10 cellular contexts compared by ENCODE assay signal in the genomic region with DNA sequence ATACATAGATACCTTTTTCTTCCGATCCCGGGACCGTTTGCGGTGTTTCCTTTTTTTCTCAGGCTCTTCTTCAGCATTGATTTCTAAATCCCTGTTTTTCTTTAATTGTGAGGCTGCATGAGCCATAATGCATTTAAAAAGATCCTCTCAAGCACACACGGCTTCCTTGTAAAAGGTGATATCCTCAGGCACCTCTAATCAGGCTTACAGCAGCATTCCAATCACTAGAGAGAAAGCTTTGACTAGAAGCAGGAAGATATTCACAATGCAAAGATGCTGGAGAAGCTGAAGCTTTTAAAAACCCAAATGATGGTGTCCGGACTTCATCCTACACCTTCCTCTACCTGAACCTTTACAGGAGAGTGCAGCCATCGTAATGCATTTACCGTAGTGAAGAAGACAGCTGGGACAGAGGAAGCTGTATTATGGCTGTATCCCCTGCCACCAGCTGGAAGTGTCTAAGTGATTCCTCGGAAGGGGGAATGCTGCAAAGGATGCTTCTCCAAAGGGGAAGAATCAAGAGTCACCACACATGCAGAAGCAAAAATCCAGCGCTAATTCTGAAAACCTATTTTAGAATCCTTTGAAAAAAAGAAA. TPM values are rescaled to one million over a fixed set of nuclear protein-coding genes. Genes with fewer than 3 reads are reported as not detected.
DNase-seq lines count a peak whose midpoint lies in the region; ATAC-seq and TF ChIP-seq lines count a peak whose summit lies in the region.
"Had no signal": no experiment of that assay in that cellular context is flagged by ENCODE, and none has a peak within 500 bp of the region (broad histone marks: within the 10 kb centered on the region; RNA-seq: fewer than 3 reads in every experiment).

TSS of gene ANK3 (minus strand) at position 463 of the 597 bp plus-strand sequence. CDS start at position 126, 337 bp downstream.

- H3K4me2 ChIP-seq in SK-N-SH = no peak within 1 kb of the TSS

- H4K20me1 ChIP-seq in SK-N-SH (ENCODE audit: insufficient read depth) = no peaks in the 10 kb centered on the region

- H3K4me3 ChIP-seq in SK-N-SH (ENCODE audit: low read depth in 2 of 2, low read length in 1 of 2) = no peak within 1 kb of the TSS
- no peak within 1 kb of the TSS for H3K4me3 ChIP-seq in mucosa of descending colon
- H3K4me3 ChIP-seq in transverse colon = no peak within 1 kb of the TSS

- intact Hi-C loops in mucosa of descending colon (cut with DNase I, micrococcal nuclease) (no loop called here), transverse colon (cut with DNase I; ENCODE audit: low total_unique reads) (no loop called here)

- H3K4me1 ChIP-seq in SK-N-SH (ENCODE audit: control insufficient read depth in 1 of 2, insufficient read depth in 2 of 2, low read depth in 1 of 2, low read length in 1 of 2) (peaks cover 10 to 29% of the 10 kb centered on the region in 2 experiments; a peak in 3 of 4 replicates), mucosa of descending colon (ENCODE audit: low read depth) (peaks cover 8% of the 10 kb centered on the region), transverse colon (peaks cover 0 to 23% (median 6%) of the 10 kb centered on the region in 4 donors)

- TF ChIP-seq EP300 in SK-N-SH (IDR thresholded peaks at IDR 0.05; ENCODE audit: borderline replicate concordance in 1 of 2, low read depth in 1 of 2, low read length in 1 of 2) (no peak), transverse colon (IDR thresholded peaks at IDR 0.05; ENCODE audit: low read depth) (no peak)

- H3K36me3 ChIP-seq in SK-N-SH (replicated peaks in 1 of 2; ENCODE audit: control insufficient read depth in 1 of 2, insufficient read depth in 2 of 2, low read length in 1 of 2) (no peaks in the 10 kb centered on the region), mucosa of descending colon (ENCODE audit: low read depth) (no peaks in the 10 kb centered on the region), transverse colon (no peaks in the 10 kb centered on the region)

- ATAC-seq in SK-N-SH treated with all-trans-retinoic acid at 6 μM for 48 hours (no peak), mucosa of descending colon (no peak), GM21390 (IDR thresholded peaks at IDR 0.05; ENCODE audit: unreplicated experiment) (no peak), GM19452 (IDR thresholded peaks at IDR 0.05; ENCODE audit: unreplicated experiment) (no peak)
- ATAC-seq: Panc1 had no signal

- no peak within 1 kb of the TSS for H3K9ac ChIP-seq in SK-N-SH

- peaks cover 37% of the 10 kb centered on the region for H3K4me1 Mint-ChIP-seq in chondrocyte (ENCODE audit: low read depth)

- TF ChIP-seq CTCF in SK-N-SH (IDR thresholded peaks at IDR 0.05) (no peak), chondrocyte (IDR thresholded peaks at IDR 0.05) (no peak), mucosa of descending colon (IDR thresholded peaks at IDR 0.05) (no peak), transverse colon (IDR thresholded peaks at IDR 0.05) (no peak)

- 95% methylated on average over 10 of the region's 10 CpGs for WGBS in SK-N-SH (ENCODE audit: low lambda C conversion rate)
- 86 to 88% methylated on average over 6 to 10 of the region's 10 CpGs for WGBS in transverse colon (ENCODE audit: low coverage in 1 of 2), 2 donors

- H3K9me3 ChIP-seq in SK-N-SH (no peaks in the 10 kb centered on the region), mucosa of descending colon (no peaks in the 10 kb centered on the region), transverse colon (no peaks in the 10 kb centered on the region)

- 0 out of 2 replicates have a peak within 1 kb of the TSS, but pooled peaks have one; percentile 26 for H2AFZ ChIP-seq in SK-N-SH (ENCODE audit: low read depth)

- H3K4me3 Mint-ChIP-seq in chondrocyte (ENCODE audit: unreplicated experiment) = no peak within 1 kb of the TSS
- H3K4me3 Mint-ChIP-seq: activated naive CD4-positive, alpha-beta T cell treated with anti-CD3 and anti-CD28 coated beads, Interleukin-2, amount 50 U/mL, for 24 hours had no signal

- H3F3A ChIP-seq in SK-N-SH (replicated peaks; ENCODE audit: insufficient read depth) = peaks cover 7% of the 10 kb centered on the region

- no peak within 1 kb of the TSS for H3K27ac Mint-ChIP-seq in chondrocyte (ENCODE audit: unreplicated experiment)
- H3K27ac Mint-ChIP-seq: activated naive CD4-positive, alpha-beta T cell treated with anti-CD3 and anti-CD28 coated beads, Interleukin-2, amount 50 U/mL, for 24 hours had no signal

- CTCF ChIA-PET in SK-N-SH (lab: Yijun Ruan, JAX) = no interaction called here

- DNase-seq in SK-N-SH (no peak), chondrocyte (ENCODE audit: low spot score) (no peak), mucosa of descending colon (no peak), transverse colon (no peak), NCI-H187 (lab: John Stamatoyannopoulos, UW) (no peak)

- no peak for TF ChIP-seq POLR2A in transverse colon (IDR thresholded peaks at IDR 0.05)

- H3K9me3 Mint-ChIP-seq in chondrocyte (ENCODE audit: low read depth) = no peaks in the 10 kb centered on the region
- H3K9me3 Mint-ChIP-seq: activated naive CD4-positive, alpha-beta T cell treated with anti-CD3 and anti-CD28 coated beads, Interleukin-2, amount 50 U/mL, for 24 hours had no signal

- H3K27ac ChIP-seq in SK-N-SH (ENCODE audit: low read depth in 2 of 2, low read length in 1 of 2) (no peak within 1 kb of the TSS), transverse colon (peak within 1 kb of the TSS in 3 of 4 donors; percentile 3 to 30 (median 27))

- in situ Hi-C loops in transverse colon (cut with MboI; ENCODE audit: low pct_ligation_motif_present in 1 of 4, low pct_unique_long_range_greater_than_20kb in 1 of 4, low sequenced_read_pairs in 3 of 4) = no loop called here

- no peaks in the 10 kb centered on the region for H3K79me2 ChIP-seq in SK-N-SH (ENCODE audit: insufficient read depth)

- H3K9me2 ChIP-seq in SK-N-SH = no peaks in the 10 kb centered on the region

- H3K27me3 Mint-ChIP-seq in chondrocyte (ENCODE audit: low read depth) = no peaks in the 10 kb centered on the region
- H3K27me3 Mint-ChIP-seq: activated naive CD4-positive, alpha-beta T cell treated with anti-CD3 and anti-CD28 coated beads, Interleukin-2, amount 50 U/mL, for 24 hours had no signal

- no peaks in the 10 kb centered on the region for H3K36me3 Mint-ChIP-seq in chondrocyte (ENCODE audit: low read depth)

- no peaks in the 10 kb centered on the region for H3K27me3 ChIP-seq in SK-N-SH (ENCODE audit: insufficient read depth)
- no peaks in the 10 kb centered on the region for H3K27me3 ChIP-seq in transverse colon

- POLR2A ChIA-PET in SK-N-SH (lab: Yijun Ruan, JAX) = no interaction called here

- TF ChIP-seq RAD21 in SK-N-SH (IDR thresholded peaks at IDR 0.05; ENCODE audit: low read length) = no peak

TF ChIP-seq in SK-N-SH, 30 proteins besides CTCF, POLR2A, EP300 and RAD21 (continues in another document):
- TF ChIP-seq GABPA (IDR thresholded peaks at IDR 0.05; ENCODE audit: low read depth) = no peak
- TF ChIP-seq, protein P1, sequence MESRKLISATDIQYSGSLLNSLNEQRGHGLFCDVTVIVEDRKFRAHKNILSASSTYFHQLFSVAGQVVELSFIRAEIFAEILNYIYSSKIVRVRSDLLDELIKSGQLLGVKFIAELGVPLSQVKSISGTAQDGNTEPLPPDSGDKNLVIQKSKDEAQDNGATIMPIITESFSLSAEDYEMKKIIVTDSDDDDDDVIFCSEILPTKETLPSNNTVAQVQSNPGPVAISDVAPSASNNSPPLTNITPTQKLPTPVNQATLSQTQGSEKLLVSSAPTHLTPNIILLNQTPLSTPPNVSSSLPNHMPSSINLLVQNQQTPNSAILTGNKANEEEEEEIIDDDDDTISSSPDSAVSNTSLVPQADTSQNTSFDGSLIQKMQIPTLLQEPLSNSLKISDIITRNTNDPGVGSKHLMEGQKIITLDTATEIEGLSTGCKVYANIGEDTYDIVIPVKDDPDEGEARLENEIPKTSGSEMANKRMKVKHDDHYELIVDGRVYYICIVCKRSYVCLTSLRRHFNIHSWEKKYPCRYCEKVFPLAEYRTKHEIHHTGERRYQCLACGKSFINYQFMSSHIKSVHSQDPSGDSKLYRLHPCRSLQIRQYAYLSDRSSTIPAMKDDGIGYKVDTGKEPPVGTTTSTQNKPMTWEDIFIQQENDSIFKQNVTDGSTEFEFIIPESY (IDR thresholded peaks at IDR 0.05; ENCODE audit: borderline replicate concordance, low read depth) = no peak

TF ChIP-seq in SK-N-SH treated with all-trans-retinoic acid at 6 μM for 48 hours, 23 proteins besides CTCF, POLR2A, EP300 and RAD21:
- no peak for TF ChIP-seq ZNF8 (CRISPR knock-in tag; IDR thresholded peaks at IDR 0.05)

RNA-seq across cellular contexts. Expression of gene ANK3, which starts in this region (rescaled TPM):
- polyA plus RNA-seq in SK-N-SH (2012; rRNA removed) = 10.0 and 13.9 TPM in 2 replicates
- 11.8 and 14.5 TPM in 2 replicates for polyA plus RNA-seq in SK-N-SH (2012; cell fraction: cytosol; rRNA removed)
- 8.9 and 16.1 TPM in 2 replicates for polyA plus RNA-seq in SK-N-SH (2012; cell fraction: nucleus; rRNA removed)
- total RNA-seq in chondrocyte (35.1 to 138 TPM (median 37.4 TPM) in 3 replicates), mucosa of descending colon (100 to 1,000 TPM in 1 of 3 donors, 10 to 100 TPM in 2; 67.7 to 145 (median 74.0) TPM), transverse colon (100 to 1,000 TPM in 3 of 4 donors, 10 to 100 TPM in 1; 41.2 to 230 (median 172) TPM)

Comparison
In these comparisons a context has a peak if more than half of its experiments do, and no peak if none do; other contexts are left out.
1. H3K27ac ChIP-seq: peak in transverse colon (3 of 4); none in SK-N-SH (0 of 2).